In the genomic region with DNA sequence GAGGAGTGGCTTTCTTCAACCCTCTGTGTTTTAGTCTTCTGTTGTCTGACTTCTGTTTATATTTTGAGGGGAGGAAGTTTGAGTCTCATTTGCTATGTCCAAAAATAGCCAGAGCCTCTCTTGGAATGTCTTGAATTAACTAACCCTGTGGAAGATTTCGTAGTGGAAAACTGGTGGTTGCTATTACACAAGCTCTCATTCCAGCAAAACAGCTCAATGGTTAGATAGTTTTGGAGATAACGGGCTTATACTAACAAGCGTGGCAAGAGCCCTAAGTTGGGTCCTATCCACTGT, we compare ENCODE assay signal across 9 cellular contexts. TPM values are rescaled to one million over a fixed set of nuclear protein-coding genes. Genes with fewer than 3 reads are reported as not detected.
DNase-seq lines count a peak whose midpoint lies in the region; ATAC-seq and TF ChIP-seq lines count a peak whose summit lies in the region.
"Had no signal": no experiment of that assay in that cellular context is flagged by ENCODE, and none has a peak within 500 bp of the region (broad histone marks: within the 10 kb centered on the region; RNA-seq: fewer than 3 reads in every experiment).

No MANE protein-coding gene starts in this region.

- DNase-seq in GM23248 (peak; percentile 92), brain microvascular endothelial cell (no peak), sciatic nerve (ENCODE audit: low spot score) (no peak)
- no peak for DNase-seq in activated T-cell treated with anti-CD3 and anti-CD28 coated beads, Interleukin-2, amount 50 U/mL, for 1 hour
- DNase-seq: activated effector memory CD4-positive, alpha-beta T cell treated with anti-CD3 and anti-CD28 coated beads, Interleukin-2, amount 50 U/mL, for 16 hours had no signal

- H4K20me1 ChIP-seq in GM23248 (ENCODE audit: insufficient read depth) = no peaks in the 10 kb centered on the region; the same call in 1 of the 2 replicates

- H3K4me1 ChIP-seq in GM23248 (ENCODE audit: insufficient read depth) = peaks cover 47% of the 10 kb centered on the region

- H3K4me3 ChIP-seq in GM23248 = peak overlapping the region; percentile 85
- peak overlapping the region; percentile 92 for H3K4me3 ChIP-seq in brain microvascular endothelial cell (ENCODE audit: low read depth, low read length)
- H3K4me3 ChIP-seq in iPS-11a (ENCODE audit: low read depth, low read length) = peak overlapping the region; percentile 90

- peak overlapping the region; percentile 93 for H3K9ac ChIP-seq in GM23248

- no peaks in the 10 kb centered on the region for H3K9me3 ChIP-seq in GM23248 (ENCODE audit: low read depth)

- in situ Hi-C loops in GM23248 (cut with MboI) = no loop called here
- in situ Hi-C loops in brain microvascular endothelial cell (cut with HindIII; ENCODE audit: low pct_ligation_motif_present, low sequenced_read_pairs) = no loop called here

- H2AFZ ChIP-seq in GM23248 = no peak overlapping the region

- H3K4me2 ChIP-seq in GM23248 (ENCODE audit: unreplicated experiment) = peak overlapping the region; percentile 96

- ATAC-seq in sciatic nerve (peak; percentile 81), HG03571 (IDR thresholded peaks at IDR 0.05; ENCODE audit: unreplicated experiment) (no peak), esophagus mucosa (no peak), HG03095 (IDR thresholded peaks at IDR 0.05; ENCODE audit: unreplicated experiment) (no peak)

- intact Hi-C loops in sciatic nerve (cut with DNase I) = no loop called here

- WGBS in GM23248 (ENCODE audit: low coverage in 1 of 2, low lambda C conversion rate in 2 of 2, missing lambda C conversion rate in 2 of 2), 2 experiments = 0 to 5% methylated on average over 3 of the region's 3 CpGs

- peaks cover 69% of the 10 kb centered on the region for H3F3A ChIP-seq in GM23248 (ENCODE audit: insufficient read depth)

- TF ChIP-seq CTCF in brain microvascular endothelial cell (IDR thresholded peaks at IDR 0.05; ENCODE audit: low read depth, low read length, missing control alignments) = no peak

- H3K27ac ChIP-seq in GM23248 (peak overlapping the region; percentile 91), brain microvascular endothelial cell (peak overlapping the region; percentile 95)

- H3K79me2 ChIP-seq in GM23248 (ENCODE audit: insufficient read depth) = peaks cover 28% of the 10 kb centered on the region

- H3K27me3 ChIP-seq in GM23248 (replicated peaks; ENCODE audit: insufficient read depth) (no peaks in the 10 kb centered on the region), brain microvascular endothelial cell (replicated peaks) (no peaks in the 10 kb centered on the region)

- H3K9me2 ChIP-seq in GM23248 (ENCODE audit: insufficient read depth) = no peaks in the 10 kb centered on the region

- H3K36me3 ChIP-seq in GM23248 (ENCODE audit: low read depth) (peaks cover 24% of the 10 kb centered on the region), brain microvascular endothelial cell (replicated peaks) (peaks cover 18% of the 10 kb centered on the region)

RNA-seq across cellular contexts. Expression of a gene that starts 1.6 kb away (rescaled TPM):
- 397 and 410 TPM in 2 replicates for total RNA-seq in GM23248 (2014; rRNA removed; shearing (Covaris generic))
- 1,621 and 1,647 TPM in 2 replicates for polyA plus RNA-seq in GM23248 (2016; fragmentation: Nextera tagmentation; extraction: Ambion mirVana)
- 176 TPM for total RNA-seq in sciatic nerve
- total RNA-seq in esophagus mucosa = 1.8 TPM

Comparison
In these comparisons a context has a peak if more than half of its experiments do, and no peak if none do; other contexts are left out.
1. RNA of a gene that starts 1.6 kb away (total RNA-seq): 397 to 410 TPM in GM23248 and 176 TPM in sciatic nerve (single experiment); 1.8 TPM in esophagus mucosa (single experiment); every median in the first group is over 10 times any median in the second.
2. Peak in every context shown above with its lines, with median percentiles within 50 percentile points of each other: H3K4me3 ChIP-seq.